8 cellular contexts compared by ENCODE assay signal in genomic region chr5:91380491-91381133, GRCh38. TPM values are rescaled to one million over a fixed set of nuclear protein-coding genes. Genes with fewer than 3 reads are reported as not detected.
DNase-seq lines count a peak whose midpoint lies in the region; ATAC-seq, FAIRE-seq and TF ChIP-seq lines count a peak whose summit lies in the region.

No MANE protein-coding gene starts in this region.

- no peaks in the 10 kb centered on the region for H3K27me3 ChIP-seq in HUES48 (ENCODE audit: control insufficient read depth, insufficient read depth, low read length)
- no peaks in the 10 kb centered on the region for H3K27me3 ChIP-seq in NT2/D1 (ENCODE audit: insufficient read depth, insufficient read length)
- no peaks in the 10 kb centered on the region for H3K27me3 ChIP-seq in endothelial cell of umbilical vein (ENCODE audit: control insufficient read depth in 2 of 2, insufficient read depth in 2 of 2, low read length in 2 of 2)

- peak overlapping the region; percentile 100 for H3K9ac ChIP-seq in HUES48 (ENCODE audit: low read depth, low read length)
- H3K9ac ChIP-seq in NT2/D1 (ENCODE audit: insufficient read length, low read depth) = peak overlapping the region; percentile 95
- H3K9ac ChIP-seq in endothelial cell of umbilical vein (replicated peaks; ENCODE audit: extremely low read depth, insufficient read depth, low read length) = peak overlapping the region; percentile 99

- no peaks in the 10 kb centered on the region for H3K9me1 ChIP-seq in endothelial cell of umbilical vein (replicated peaks; ENCODE audit: control insufficient read depth, extremely low read depth, insufficient read depth, low read length)

- H3K4me1 ChIP-seq in HUES48 (ENCODE audit: control insufficient read depth, insufficient read depth, low read length) = peaks cover 20% of the 10 kb centered on the region
- no peaks in the 10 kb centered on the region for H3K4me1 ChIP-seq in NT2/D1 (ENCODE audit: insufficient read depth, insufficient read length)
- H3K4me1 ChIP-seq in endothelial cell of umbilical vein (ENCODE audit: control insufficient read depth, extremely low read depth, insufficient read depth, low read length) = peaks cover 21% of the 10 kb centered on the region

- dilution Hi-C loops in endothelial cell of umbilical vein (cut with MboI; ENCODE audit: extremely low pct_ligation_motif_present, low sequenced_read_pairs) = loop anchor here (5.0 to 25.0 kb wide), 2 partner anchors 98 to 443 kb away; no protein-coding TSS in a partner anchor

- CTCF ChIA-PET in endothelial cell of umbilical vein (lab: Charles Lee) = interaction anchor here (0.7 to 2.4 kb wide), 8 partner anchors 39 to 514 kb away, joined by 3 to 19 read pairs (median 5); no protein-coding TSS in a partner anchor

- intact Hi-C loops in endothelial cell of umbilical vein (cut with micrococcal nuclease) = loop anchor here (1.0 to 2.0 kb wide), 4 partner anchors 69 to 328 kb away; no protein-coding TSS in a partner anchor

- no peak for TF ChIP-seq CTCF in endothelial cell of umbilical vein (IDR thresholded peaks at IDR 0.05; ENCODE audit: extremely low read depth in 1 of 2, insufficient read depth in 1 of 2, low read depth in 1 of 2, low read length in 2 of 2)

- H3K36me3 ChIP-seq in HUES48 (ENCODE audit: control insufficient read depth, insufficient read depth, low read length) (peaks cover 31% of the 10 kb centered on the region), NT2/D1 (ENCODE audit: insufficient read depth, insufficient read length, low read length) (peaks cover 20% of the 10 kb centered on the region), endothelial cell of umbilical vein (ENCODE audit: control insufficient read depth in 2 of 2, extremely low read depth in 1 of 2, insufficient read depth in 2 of 2, low read length in 2 of 2) (peaks cover 0 to 15% of the 10 kb centered on the region in 2 experiments)

- H2AFZ ChIP-seq in endothelial cell of umbilical vein (ENCODE audit: low read depth, low read length) = no peak overlapping the region

- peak; percentile 46 for ATAC-seq in GM21447 (IDR thresholded peaks at IDR 0.05; ENCODE audit: unreplicated experiment)

- TF ChIP-seq POLR2A in endothelial cell of umbilical vein (IDR thresholded peaks at IDR 0.05; ENCODE audit: low read depth, low read length) = no peak

- peaks cover 51% of the 10 kb centered on the region for H3K79me2 ChIP-seq in endothelial cell of umbilical vein (ENCODE audit: control insufficient read depth, insufficient read depth, low read length)

- BruUV-seq in endothelial cell of umbilical vein (replicated peaks; lab: Mats Ljungman, UMichigan) = no TSS peak

- POLR2A ChIA-PET in endothelial cell of umbilical vein (lab: Charles Lee) = interaction anchor here (0.5 to 1.4 kb wide), 10 partner anchors 12 to 471 kb away, joined by 3 to 25 read pairs (median 6); no protein-coding TSS in a partner anchor

- peak overlapping the region; percentile 99 for H3K27ac ChIP-seq in HUES48 (ENCODE audit: low read depth, low read length)
- H3K27ac ChIP-seq in endothelial cell of umbilical vein (ENCODE audit: insufficient read depth, low read depth, low read length) = peak overlapping the region; percentile 96

- H3K9me3 ChIP-seq in HUES48 (ENCODE audit: control insufficient read depth, insufficient read depth, low read length) (no peaks in the 10 kb centered on the region), NT2/D1 (ENCODE audit: insufficient read depth, low read length) (no peaks in the 10 kb centered on the region), endothelial cell of umbilical vein (replicated peaks; ENCODE audit: control insufficient read depth, insufficient read depth, low read length) (no peaks in the 10 kb centered on the region)

- H3K4me3 ChIP-seq in HUES48 (ENCODE audit: low read depth, low read length) (peak overlapping the region; percentile 84), NT2/D1 (ENCODE audit: insufficient read length, low read depth) (peak overlapping the region; percentile 79), endothelial cell of umbilical vein (replicated peaks in 1 of 3; ENCODE audit: insufficient read depth in 1 of 3, low read depth in 1 of 3, low read length in 3 of 3) (peak overlapping the region; percentile 89 to 99 (median 90))

- peak overlapping the region; percentile 97 for H3K4me2 ChIP-seq in endothelial cell of umbilical vein (ENCODE audit: insufficient read depth, low read length)

- in situ Hi-C loops in Caki2 (cut with HindIII; ENCODE audit: low pct_unique_long_range_greater_than_20kb, low sequenced_read_pairs) = loop anchor here (5.0 kb wide), 1 partner anchor 68 kb away; no protein-coding TSS in a partner anchor

- peak; percentile 89 for DNase-seq in Caki2 (ENCODE audit: low read depth)
- peak; percentile 80 for DNase-seq in NT2/D1 (ENCODE audit: low read depth, low spot score)
- DNase-seq in activated CD8-positive, alpha-beta memory T cell treated with anti-CD3 and anti-CD28 coated beads, Interleukin-2, amount 50 U/mL, for 48 hours = peak; percentile 96
- peak; percentile 95 for DNase-seq in endothelial cell of umbilical vein (ENCODE audit: low read depth, low spot score)
- peak; percentile 97 for DNase-seq in middle frontal gyrus (ENCODE audit: extremely low spot score, low spot score)
- peak; percentile 95 to 96 for DNase-seq in stimulated activated CD8-positive, alpha-beta memory T cell treated with anti-CD3 and anti-CD28 coated beads, Interleukin-15, amount 100 ng/mL, for 48 hours (ENCODE audit: low read depth in 2 of 2)

- FAIRE-seq in endothelial cell of umbilical vein (lab: Jason Lieb, UNC) = peak; percentile 71

- no peaks in the 10 kb centered on the region for H4K20me1 ChIP-seq in endothelial cell of umbilical vein (replicated peaks; ENCODE audit: control insufficient read depth, extremely low read depth, insufficient read depth, low read length)

TF ChIP-seq in endothelial cell of umbilical vein, 7 proteins besides CTCF, POLR2A, EP300 and RAD21:
- TF ChIP-seq JUN (IDR thresholded peaks at IDR 0.05; ENCODE audit: borderline replicate concordance, insufficient read depth, insufficient read length, low read depth) (no peak), POLR2AphosphoS5 (IDR thresholded peaks at IDR 0.05; ENCODE audit: insufficient read depth, low read depth, low read length) (peak; percentile 44)

RNA-seq across cellular contexts. Expression of gene ARRDC3, which starts 2.5 kb away (rescaled TPM):
- total RNA-seq in Caki2 (2014; rRNA removed; shearing (Covaris generic); ENCODE audit: low replicate concordance) = 40.5 and 45.9 TPM in 2 replicates
- total RNA-seq in endothelial cell of umbilical vein = 35.3 and 43.1 TPM in 2 replicates
- polyA plus RNA-seq in endothelial cell of umbilical vein = 7.0 and 12.4 TPM in 2 replicates
- 9.9 and 13.8 TPM in 2 replicates for polyA plus RNA-seq in endothelial cell of umbilical vein (2011; cell fraction: cytosol; rRNA removed)
- polyA plus RNA-seq in endothelial cell of umbilical vein (2011; cell fraction: nucleus; rRNA removed) = 83.7 and 114 TPM in 2 replicates
- polyA plus RNA-seq in endothelial cell of umbilical vein (2012) = 19.9 and 27.9 TPM in 2 replicates
- 53.8 and 85.6 TPM in 2 replicates for polyA minus RNA-seq in endothelial cell of umbilical vein
- 45.5 TPM for polyA minus RNA-seq in endothelial cell of umbilical vein (2011; cell fraction: cytosol; rRNA and poly(A)+ RNA removed)
- 243 and 350 TPM in 2 replicates for polyA minus RNA-seq in endothelial cell of umbilical vein (2011; cell fraction: nucleus; rRNA and poly(A)+ RNA removed)

Comparison
In these comparisons a context has a peak if more than half of its experiments do, and no peak if none do; other contexts are left out.
1. Peak in every context shown above with its lines: DNase-seq, ATAC-seq, H3K4me3 ChIP-seq and H3K27ac ChIP-seq.